Comparison of ENCODE assay signal across 13 cellular contexts in the genomic region with DNA sequence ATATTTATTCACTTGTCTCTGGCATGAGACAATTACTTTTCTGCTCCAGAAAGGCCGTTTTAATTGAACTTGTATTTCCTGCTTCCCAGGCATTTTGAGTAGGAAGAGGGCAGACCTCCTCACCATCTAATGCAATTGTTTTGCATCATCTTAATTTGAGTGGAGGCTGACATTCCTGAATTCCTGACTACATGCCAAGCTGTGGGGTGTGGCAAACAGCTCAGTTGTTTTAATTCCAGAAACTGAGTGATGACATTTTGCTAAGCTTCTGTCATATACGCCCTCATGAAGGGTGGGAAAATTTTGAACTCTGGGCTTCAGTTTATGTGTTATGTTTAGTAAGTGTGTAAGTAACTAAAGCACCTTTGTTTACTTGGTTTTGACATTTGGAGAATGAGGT.
A peak's percentile ranks its signal among the peaks of the same experiment; 100 is the strongest.
DNase-seq lines count a peak whose midpoint lies in the region; ATAC-seq, FAIRE-seq and TF ChIP-seq lines count a peak whose summit lies in the region.
"Had no signal": no experiment of that assay in that cellular context is flagged by ENCODE, and none has a peak within 500 bp of the region (broad histone marks: within the 10 kb centered on the region; RNA-seq: fewer than 3 reads in every experiment).

No MANE protein-coding gene starts in this region.

- TF ChIP-seq CTCF in endothelial cell of umbilical vein (IDR thresholded peaks at IDR 0.05; ENCODE audit: extremely low read depth in 1 of 2, insufficient read depth in 1 of 2, low read depth in 1 of 2, low read length in 2 of 2), result no peak

- no peaks in the 10 kb centered on the region for H3K9me3 ChIP-seq in MG63
- H3K9me3 ChIP-seq in endothelial cell of umbilical vein (replicated peaks; ENCODE audit: control insufficient read depth, insufficient read depth, low read length), result no peaks in the 10 kb centered on the region

- no peak overlapping the region for H3K56ac ChIP-seq in mesendoderm (ENCODE audit: low read length)

- H3K27ac ChIP-seq in endothelial cell of umbilical vein (ENCODE audit: insufficient read depth, low read depth, low read length) (no peak overlapping the region), mesendoderm (ENCODE audit: low read depth, low read length) (no peak overlapping the region)

- no peak overlapping the region for H3K18ac ChIP-seq in mesendoderm (ENCODE audit: low read length)

- dilution Hi-C loops in endothelial cell of umbilical vein (cut with MboI; ENCODE audit: extremely low pct_ligation_motif_present, low sequenced_read_pairs), result no loop called here

- H3K9ac ChIP-seq in endothelial cell of umbilical vein (replicated peaks; ENCODE audit: extremely low read depth, insufficient read depth, low read length) (no peak overlapping the region), mesendoderm (ENCODE audit: low read length) (no peak overlapping the region)

- peak; percentile 4 for FAIRE-seq in endothelial cell of umbilical vein (lab: Jason Lieb, UNC)
- FAIRE-seq: GM12892 had no signal

- H2BK5ac ChIP-seq in mesendoderm (ENCODE audit: low read length), result no peak overlapping the region

- H3K23ac ChIP-seq in mesendoderm (ENCODE audit: low read length), result no peak overlapping the region

- intact Hi-C loops in endothelial cell of umbilical vein (cut with micrococcal nuclease), result no loop called here

- H2AK5ac ChIP-seq in mesendoderm (ENCODE audit: low read length), result no peak overlapping the region

- POLR2A ChIA-PET in endothelial cell of umbilical vein (lab: Charles Lee), result no interaction called here

- no peak overlapping the region for H4K8ac ChIP-seq in mesendoderm (ENCODE audit: low read depth, low read length)

- DNase-seq in Daoy (ENCODE audit: low read depth), result peak; percentile 14
- DNase-seq in MG63, result peak; percentile 65
- peak; percentile 21 for DNase-seq in endothelial cell of umbilical vein (ENCODE audit: low read depth, low spot score)
- DNase-seq in mesendoderm, result peak; percentile 84
- DNase-seq in DMS53 (lab: John Stamatoyannopoulos, UW), result no peak
- no peak for DNase-seq in GF-D8 (lab: John Stamatoyannopoulos, UW)
- DNase-seq in SHP77 (lab: John Stamatoyannopoulos, UW), result no peak
- DNase-seq: CD4-positive, alpha-beta T cell; central memory CD4-positive, alpha-beta T cell; NCI-H2171 treated with DMSO at 0.1 percent for 48 hours had no signal

- no CpG with 5 or more reads among the region's 2 CpGs for WGBS in mesendoderm (ENCODE audit: extremely low coverage, insufficient coverage, low lambda C conversion rate)

- TF ChIP-seq POLR2A in endothelial cell of umbilical vein (IDR thresholded peaks at IDR 0.05; ENCODE audit: low read depth, low read length), result no peak

- CTCF ChIA-PET in endothelial cell of umbilical vein (lab: Charles Lee), result interaction anchor here (1.5 kb wide), 1 partner anchor 9 kb away, joined by 4 read pairs; no protein-coding TSS in a partner anchor

- no peak overlapping the region for H2BK120ac ChIP-seq in mesendoderm (ENCODE audit: low read depth, low read length)

- H3K4me2 ChIP-seq in endothelial cell of umbilical vein (ENCODE audit: insufficient read depth, low read length), result no peak overlapping the region
- no peak overlapping the region for H3K4me2 ChIP-seq in mesendoderm (ENCODE audit: low read length)

- no peak overlapping the region for H4K5ac ChIP-seq in mesendoderm (ENCODE audit: low read length)

- no peak for ATAC-seq in HG03378 (IDR thresholded peaks at IDR 0.05; ENCODE audit: unreplicated experiment)
- ATAC-seq: stimulated activated memory B cell treated with anti-CD40 and anti-IgM and Interleukin-4, amounts not matched to agents 10 μg/mL and 1 μg/mL and 100 μg/mL, for 72 hours had no signal

- H3K36me3 ChIP-seq in MG63 (no peaks in the 10 kb centered on the region), endothelial cell of umbilical vein (ENCODE audit: control insufficient read depth in 2 of 2, extremely low read depth in 1 of 2, insufficient read depth in 2 of 2, low read length in 2 of 2) (no peaks in the 10 kb centered on the region), mesendoderm (ENCODE audit: control insufficient read depth, insufficient read depth, low read length) (no peaks in the 10 kb centered on the region)

- peak overlapping the region; percentile 48 for H2AFZ ChIP-seq in endothelial cell of umbilical vein (ENCODE audit: low read depth, low read length)

- H4K20me1 ChIP-seq in endothelial cell of umbilical vein (replicated peaks; ENCODE audit: control insufficient read depth, extremely low read depth, insufficient read depth, low read length), result no peaks in the 10 kb centered on the region

- no peaks in the 10 kb centered on the region for H3K79me1 ChIP-seq in mesendoderm (ENCODE audit: low read length)

- H2BK15ac ChIP-seq in mesendoderm (replicated peaks; ENCODE audit: low read depth), result no peak overlapping the region

- H3K4me1 ChIP-seq in endothelial cell of umbilical vein (ENCODE audit: control insufficient read depth, extremely low read depth, insufficient read depth, low read length) (peaks cover 5% of the 10 kb centered on the region), mesendoderm (ENCODE audit: control insufficient read depth, low read depth, low read length) (peaks cover 7% of the 10 kb centered on the region)

- H3K4me3 ChIP-seq in MG63 (no peak overlapping the region), endothelial cell of umbilical vein (replicated peaks in 1 of 3; ENCODE audit: insufficient read depth in 1 of 3, low read depth in 1 of 3, low read length in 3 of 3) (no peak overlapping the region), mesendoderm (ENCODE audit: low read length) (no peak overlapping the region)

- no peaks in the 10 kb centered on the region for H3K9me1 ChIP-seq in endothelial cell of umbilical vein (replicated peaks; ENCODE audit: control insufficient read depth, extremely low read depth, insufficient read depth, low read length)

- no peak overlapping the region for H3K4ac ChIP-seq in mesendoderm (ENCODE audit: low read depth, low read length)

- H3K79me2 ChIP-seq in endothelial cell of umbilical vein (ENCODE audit: control insufficient read depth, insufficient read depth, low read length) (no peaks in the 10 kb centered on the region), mesendoderm (ENCODE audit: control insufficient read depth, insufficient read depth, low read length) (no peaks in the 10 kb centered on the region)

- H3K27me3 ChIP-seq in MG63 (no peaks in the 10 kb centered on the region), endothelial cell of umbilical vein (ENCODE audit: control insufficient read depth in 2 of 2, insufficient read depth in 2 of 2, low read length in 2 of 2) (no peaks in the 10 kb centered on the region), mesendoderm (ENCODE audit: insufficient read depth, low read length, poor library complexity) (no peaks in the 10 kb centered on the region)

- BruUV-seq in endothelial cell of umbilical vein (replicated peaks; lab: Mats Ljungman, UMichigan), result no TSS peak

TF ChIP-seq in endothelial cell of umbilical vein, 7 proteins besides CTCF, POLR2A, EP300 and RAD21:
- TF ChIP-seq FOS (IDR thresholded peaks at IDR 0.05; ENCODE audit: borderline replicate concordance, insufficient read depth, low read length), result no peak
- TF ChIP-seq GATA2 (IDR thresholded peaks at IDR 0.05; ENCODE audit: insufficient read depth, insufficient read length, low read depth, low read length), result no peak
- no peak for TF ChIP-seq POLR2AphosphoS5 (IDR thresholded peaks at IDR 0.05; ENCODE audit: insufficient read depth, low read depth, low read length)
- TF ChIP-seq MYC (IDR thresholded peaks at IDR 0.05; ENCODE audit: low read depth, low read length), result no peak
- TF ChIP-seq EZH2 (IDR thresholded peaks at IDR 0.05; ENCODE audit: borderline replicate concordance, low read depth, low read length, severe bottlenecking), result no peak
- TF ChIP-seq, protein P1, sequence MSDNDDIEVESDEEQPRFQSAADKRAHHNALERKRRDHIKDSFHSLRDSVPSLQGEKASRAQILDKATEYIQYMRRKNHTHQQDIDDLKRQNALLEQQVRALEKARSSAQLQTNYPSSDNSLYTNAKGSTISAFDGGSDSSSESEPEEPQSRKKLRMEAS (IDR thresholded peaks at IDR 0.05; ENCODE audit: insufficient read depth, insufficient read length), result no peak
TF ChIP-seq in endothelial cell of umbilical vein: peak in this region for 0.

Comparison
In these comparisons a context has a peak if more than half of its experiments do, and no peak if none do; other contexts are left out.
1. DNase-seq: peak in Daoy (single experiment), MG63 (single experiment), endothelial cell of umbilical vein (single experiment) and mesendoderm (single experiment); none in DMS53 (single experiment), GF-D8 (single experiment) and SHP77 (0 of 2).